Comparison of ENCODE assay signal across 1 cellular context in the genomic region with DNA sequence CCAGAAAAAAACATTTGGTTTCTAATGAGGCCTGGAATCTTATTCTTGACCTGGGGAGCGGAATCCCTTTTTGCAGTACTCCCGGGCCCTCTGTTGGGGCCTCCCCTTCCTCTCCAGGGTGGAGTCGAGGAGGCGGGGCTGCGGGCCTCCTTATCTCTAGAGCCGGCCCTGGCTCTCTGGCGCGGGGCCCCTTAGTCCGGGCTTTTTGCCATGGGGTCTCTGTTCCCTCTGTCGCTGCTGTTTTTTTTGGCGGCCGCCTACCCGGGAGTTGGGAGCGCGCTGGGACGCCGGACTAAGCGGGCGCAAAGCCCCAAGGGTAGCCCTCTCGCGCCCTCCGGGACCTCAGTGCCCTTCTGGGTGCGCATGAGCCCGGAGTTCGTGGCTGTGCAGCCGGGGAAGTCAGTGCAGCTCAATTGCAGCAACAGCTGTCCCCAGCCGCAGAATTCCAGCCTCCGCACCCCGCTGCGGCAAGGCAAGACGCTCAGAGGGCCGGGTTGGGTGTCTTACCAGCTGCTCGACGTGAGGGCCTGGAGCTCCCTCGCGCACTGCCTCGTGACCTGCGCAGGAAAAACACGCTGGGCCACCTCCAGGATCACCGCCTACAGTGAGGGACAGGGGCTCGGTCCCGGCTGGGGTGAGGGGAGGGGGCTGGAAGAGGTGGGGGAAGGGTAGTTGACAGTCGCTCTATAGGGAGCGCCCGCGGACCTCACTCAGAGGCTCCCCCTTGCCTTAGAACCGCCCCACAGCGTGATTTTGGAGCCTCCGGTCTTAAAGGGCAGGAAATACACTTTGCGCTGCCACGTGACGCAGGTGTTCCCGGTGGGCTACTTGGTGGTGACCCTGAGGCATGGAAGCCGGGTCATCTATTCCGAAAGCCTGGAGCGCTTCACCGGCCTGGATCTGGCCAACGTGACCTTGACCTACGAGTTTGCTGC.
A peak's percentile ranks its signal among the peaks of the same experiment; 100 is the strongest.
TF ChIP-seq lines count a peak whose summit lies in the region.

A gene with protein sequence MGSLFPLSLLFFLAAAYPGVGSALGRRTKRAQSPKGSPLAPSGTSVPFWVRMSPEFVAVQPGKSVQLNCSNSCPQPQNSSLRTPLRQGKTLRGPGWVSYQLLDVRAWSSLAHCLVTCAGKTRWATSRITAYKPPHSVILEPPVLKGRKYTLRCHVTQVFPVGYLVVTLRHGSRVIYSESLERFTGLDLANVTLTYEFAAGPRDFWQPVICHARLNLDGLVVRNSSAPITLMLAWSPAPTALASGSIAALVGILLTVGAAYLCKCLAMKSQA (plus strand): TSS at position 153 of the 935 bp plus-strand sequence. CDS start 58 bp downstream, at position 211.

TF ChIP-seq in HepG2, 621 proteins besides CTCF, POLR2A, EP300 and RAD21 (continued from another document):
- TF ChIP-seq, protein P1, sequence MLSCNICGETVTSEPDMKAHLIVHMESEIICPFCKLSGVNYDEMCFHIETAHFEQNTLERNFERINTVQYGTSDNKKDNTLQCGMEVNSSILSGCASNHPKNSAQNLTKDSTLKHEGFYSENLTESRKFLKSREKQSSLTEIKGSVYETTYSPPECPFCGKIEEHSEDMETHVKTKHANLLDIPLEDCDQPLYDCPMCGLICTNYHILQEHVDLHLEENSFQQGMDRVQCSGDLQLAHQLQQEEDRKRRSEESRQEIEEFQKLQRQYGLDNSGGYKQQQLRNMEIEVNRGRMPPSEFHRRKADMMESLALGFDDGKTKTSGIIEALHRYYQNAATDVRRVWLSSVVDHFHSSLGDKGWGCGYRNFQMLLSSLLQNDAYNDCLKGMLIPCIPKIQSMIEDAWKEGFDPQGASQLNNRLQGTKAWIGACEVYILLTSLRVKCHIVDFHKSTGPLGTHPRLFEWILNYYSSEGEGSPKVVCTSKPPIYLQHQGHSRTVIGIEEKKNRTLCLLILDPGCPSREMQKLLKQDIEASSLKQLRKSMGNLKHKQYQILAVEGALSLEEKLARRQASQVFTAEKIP (CRISPR knock-in tag; IDR thresholded peaks at IDR 0.05; ENCODE audit: borderline replicate concordance): no peak
- TF ChIP-seq, protein P2, sequence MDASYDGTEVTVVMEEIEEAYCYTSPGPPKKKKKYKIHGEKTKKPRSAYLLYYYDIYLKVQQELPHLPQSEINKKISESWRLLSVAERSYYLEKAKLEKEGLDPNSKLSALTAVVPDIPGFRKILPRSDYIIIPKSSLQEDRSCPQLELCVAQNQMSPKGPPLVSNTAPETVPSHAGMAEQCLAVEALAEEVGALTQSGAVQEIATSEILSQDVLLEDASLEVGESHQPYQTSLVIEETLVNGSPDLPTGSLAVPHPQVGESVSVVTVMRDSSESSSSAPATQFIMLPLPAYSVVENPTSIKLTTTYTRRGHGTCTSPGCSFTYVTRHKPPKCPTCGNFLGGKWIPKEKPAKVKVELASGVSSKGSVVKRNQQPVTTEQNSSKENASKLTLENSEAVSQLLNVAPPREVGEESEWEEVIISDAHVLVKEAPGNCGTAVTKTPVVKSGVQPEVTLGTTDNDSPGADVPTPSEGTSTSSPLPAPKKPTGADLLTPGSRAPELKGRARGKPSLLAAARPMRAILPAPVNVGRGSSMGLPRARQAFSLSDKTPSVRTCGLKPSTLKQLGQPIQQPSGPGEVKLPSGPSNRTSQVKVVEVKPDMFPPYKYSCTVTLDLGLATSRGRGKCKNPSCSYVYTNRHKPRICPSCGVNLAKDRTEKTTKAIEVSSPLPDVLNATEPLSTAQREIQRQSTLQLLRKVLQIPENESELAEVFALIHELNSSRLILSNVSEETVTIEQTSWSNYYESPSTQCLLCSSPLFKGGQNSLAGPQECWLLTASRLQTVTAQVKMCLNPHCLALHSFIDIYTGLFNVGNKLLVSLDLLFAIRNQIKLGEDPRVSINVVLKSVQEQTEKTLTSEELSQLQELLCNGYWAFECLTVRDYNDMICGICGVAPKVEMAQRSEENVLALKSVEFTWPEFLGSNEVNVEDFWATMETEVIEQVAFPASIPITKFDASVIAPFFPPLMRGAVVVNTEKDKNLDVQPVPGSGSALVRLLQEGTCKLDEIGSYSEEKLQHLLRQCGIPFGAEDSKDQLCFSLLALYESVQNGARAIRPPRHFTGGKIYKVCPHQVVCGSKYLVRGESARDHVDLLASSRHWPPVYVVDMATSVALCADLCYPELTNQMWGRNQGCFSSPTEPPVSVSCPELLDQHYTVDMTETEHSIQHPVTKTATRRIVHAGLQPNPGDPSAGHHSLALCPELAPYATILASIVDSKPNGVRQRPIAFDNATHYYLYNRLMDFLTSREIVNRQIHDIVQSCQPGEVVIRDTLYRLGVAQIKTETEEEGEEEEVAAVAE (CRISPR knock-in tag; IDR thresholded peaks at IDR 0.05; ENCODE audit: borderline replicate concordance): 0 out of 2 replicates have a peak, but pooled peaks have one; percentile 26
- TF ChIP-seq NFKBIZ (CRISPR knock-in tag; IDR thresholded peaks at IDR 0.05) (no peak), ZFP37 (CRISPR knock-in tag; IDR thresholded peaks at IDR 0.05; ENCODE audit: borderline replicate concordance) (no peak), ARNTL (CRISPR knock-in tag; IDR thresholded peaks at IDR 0.05) (no peak), FOXA1 (IDR thresholded peaks at IDR 0.05) (no peak), FOXA1 (CRISPR knock-in tag; IDR thresholded peaks at IDR 0.05) (0 out of 2 replicates have a peak, but pooled peaks have one; percentile 10), ZNF816 (CRISPR knock-in tag; IDR thresholded peaks at IDR 0.05; ENCODE audit: borderline replicate concordance) (0 out of 2 replicates have a peak, but pooled peaks have one; percentile 36), ZSCAN31 (CRISPR knock-in tag; IDR thresholded peaks at IDR 0.05; ENCODE audit: low read depth) (0 out of 2 replicates have a peak, but pooled peaks have one; percentile 38), ZSCAN30 (CRISPR knock-in tag; IDR thresholded peaks at IDR 0.05) (no peak), ZBTB3 (CRISPR knock-in tag; IDR thresholded peaks at IDR 0.05; ENCODE audit: borderline replicate concordance, low read depth) (0 out of 2 replicates have a peak, but pooled peaks have one; percentile 28), ZC3H13 (CRISPR knock-in tag; IDR thresholded peaks at IDR 0.05) (peak; percentile 79; the same call in 1 of the 2 replicates), CBFB (CRISPR knock-in tag; IDR thresholded peaks at IDR 0.05) (no peak), REPIN1 (CRISPR knock-in tag; IDR thresholded peaks at IDR 0.05; ENCODE audit: borderline replicate concordance, low read depth) (no peak)
- TF ChIP-seq, protein P3, sequence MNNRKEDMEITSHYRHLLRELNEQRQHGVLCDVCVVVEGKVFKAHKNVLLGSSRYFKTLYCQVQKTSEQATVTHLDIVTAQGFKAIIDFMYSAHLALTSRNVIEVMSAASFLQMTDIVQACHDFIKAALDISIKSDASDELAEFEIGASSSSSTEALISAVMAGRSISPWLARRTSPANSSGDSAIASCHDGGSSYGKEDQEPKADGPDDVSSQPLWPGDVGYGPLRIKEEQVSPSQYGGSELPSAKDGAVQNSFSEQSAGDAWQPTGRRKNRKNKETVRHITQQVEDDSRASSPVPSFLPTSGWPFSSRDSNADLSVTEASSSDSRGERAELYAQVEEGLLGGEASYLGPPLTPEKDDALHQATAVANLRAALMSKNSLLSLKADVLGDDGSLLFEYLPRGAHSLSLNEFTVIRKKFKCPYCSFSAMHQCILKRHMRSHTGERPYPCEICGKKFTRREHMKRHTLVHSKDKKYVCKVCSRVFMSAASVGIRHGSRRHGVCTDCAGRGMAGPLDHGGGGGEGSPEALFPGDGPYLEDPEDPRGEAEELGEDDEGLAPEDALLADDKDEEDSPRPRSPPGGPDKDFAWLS (CRISPR knock-in tag; IDR thresholded peaks at IDR 0.05; ENCODE audit: borderline replicate concordance): no peak
- TF ChIP-seq, protein P4, sequence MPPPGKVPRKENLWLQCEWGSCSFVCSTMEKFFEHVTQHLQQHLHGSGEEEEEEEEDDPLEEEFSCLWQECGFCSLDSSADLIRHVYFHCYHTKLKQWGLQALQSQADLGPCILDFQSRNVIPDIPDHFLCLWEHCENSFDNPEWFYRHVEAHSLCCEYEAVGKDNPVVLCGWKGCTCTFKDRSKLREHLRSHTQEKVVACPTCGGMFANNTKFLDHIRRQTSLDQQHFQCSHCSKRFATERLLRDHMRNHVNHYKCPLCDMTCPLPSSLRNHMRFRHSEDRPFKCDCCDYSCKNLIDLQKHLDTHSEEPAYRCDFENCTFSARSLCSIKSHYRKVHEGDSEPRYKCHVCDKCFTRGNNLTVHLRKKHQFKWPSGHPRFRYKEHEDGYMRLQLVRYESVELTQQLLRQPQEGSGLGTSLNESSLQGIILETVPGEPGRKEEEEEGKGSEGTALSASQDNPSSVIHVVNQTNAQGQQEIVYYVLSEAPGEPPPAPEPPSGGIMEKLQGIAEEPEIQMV (CRISPR knock-in tag; IDR thresholded peaks at IDR 0.05; ENCODE audit: low read depth): no peak
